ENCODE assay signal across 15 cellular contexts in the genomic region with DNA sequence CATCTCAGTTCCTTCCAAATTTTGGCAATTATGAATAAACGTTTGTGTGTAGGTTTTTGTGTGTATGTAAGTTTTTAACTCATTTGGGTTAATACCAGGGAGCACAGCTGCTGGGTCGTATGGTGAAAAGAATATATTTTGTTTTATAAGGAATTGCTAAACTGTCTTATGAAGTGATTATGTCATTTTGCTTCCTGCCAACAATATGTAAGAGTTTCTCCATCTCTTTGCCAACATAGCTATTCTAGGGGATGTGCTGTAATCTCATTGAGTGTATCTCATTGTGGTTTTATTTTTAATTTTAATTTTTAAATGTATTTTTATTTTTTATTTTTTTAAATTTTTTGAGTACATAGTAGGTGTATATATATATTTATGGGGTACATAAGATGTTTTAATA. TPM values are rescaled to one million over a fixed set of nuclear protein-coding genes. Genes with fewer than 3 reads are reported as not detected.
DNase-seq lines count a peak whose midpoint lies in the region; ATAC-seq and TF ChIP-seq lines count a peak whose summit lies in the region.
"Had no signal": no experiment of that assay in that cellular context is flagged by ENCODE, and none has a peak within 500 bp of the region (broad histone marks: within the 10 kb centered on the region; RNA-seq: fewer than 3 reads in every experiment).

No MANE protein-coding gene starts in this region.

- peaks cover 37 to 76% of the 10 kb centered on the region in 2 donors for H3K36me3 Mint-ChIP-seq in CD14-positive monocyte

- ATAC-seq in HG03175 (IDR thresholded peaks at IDR 0.05; ENCODE audit: unreplicated experiment): no peak
- no peak for ATAC-seq in GM19397 (IDR thresholded peaks at IDR 0.05; ENCODE audit: unreplicated experiment)
- no peak for ATAC-seq in HG02981 (IDR thresholded peaks at IDR 0.05; ENCODE audit: unreplicated experiment)

- peak overlapping the region in 1 of 2 donors; percentile 64 for H3K4me3 Mint-ChIP-seq in CD14-positive monocyte
- H3K4me3 Mint-ChIP-seq: HFFc6 had no signal

- H3K4me1 Mint-ChIP-seq in CD14-positive monocyte: peaks cover 38% of the 10 kb centered on the region

- peak overlapping the region; percentile 56 for H3K27ac ChIP-seq in HL-60 (replicated peaks)

- H3K27me3 ChIP-seq in HL-60 (ENCODE audit: insufficient read depth, poor library complexity, severe bottlenecking): no peaks in the 10 kb centered on the region

- no peaks in the 10 kb centered on the region for H3K27me3 Mint-ChIP-seq in CD14-positive monocyte (ENCODE audit: low read depth in 3 of 3)
- H3K27me3 Mint-ChIP-seq: CD4-positive, alpha-beta memory T cell had no signal

- H3K4me3 ChIP-seq in HL-60 (replicated peaks; ENCODE audit: insufficient read depth, low read length): no peak overlapping the region
- H3K4me3 ChIP-seq in cardiac fibroblast (replicated peaks in 1 of 2; ENCODE audit: low read depth in 2 of 2, low read length in 2 of 2): no peak overlapping the region

- peak overlapping the region; percentile 68 to 94 (median 86) for H3K27ac Mint-ChIP-seq in CD14-positive monocyte
- H3K27ac Mint-ChIP-seq: HFFc6 had no signal

- DNase-seq in CD14-positive monocyte (ENCODE audit: low spot score) (no peak), HL-60 (ENCODE audit: low read depth in 1 of 2, low spot score in 1 of 2) (peak in 1 of 2 experiments; percentile 58), cardiac fibroblast (ENCODE audit: low read depth in 2 of 2) (peak; percentile 37), iris pigment epithelial cell (ENCODE audit: low read depth) (peak; percentile 54), cardiac septum (ENCODE audit: low spot score) (no peak)
- DNase-seq: CD4-positive, alpha-beta memory T cell; HFFc6; NCI-H1436; NCI-H2029 treated with DMSO at 0.1 percent for 48 hours; NCI-H2171 treated with DMSO at 0.1 percent for 48 hours; NCI-H446 treated with DMSO at 0.1 percent for 48 hours; NK-92 treated with Interleukin-12 subunit alpha and Interleukin-12 subunit beta, amount 100 ng/mL, for 24 hours had no signal

- intact Hi-C loops in CD14-positive monocyte (cut with micrococcal nuclease) (no loop called here), cardiac septum (cut with DNase I) (no loop called here)

- TF ChIP-seq CTCF in CD14-positive monocyte (IDR thresholded peaks at IDR 0.05) (no peak), HL-60 (IDR thresholded peaks at IDR 0.05; ENCODE audit: insufficient read depth, low read length) (no peak), cardiac fibroblast (IDR thresholded peaks at IDR 0.05; ENCODE audit: low read depth, low read length) (no peak)

- peaks cover 0 to 11% (median 7%) of the 10 kb centered on the region in 7 donors for H3K9me3 Mint-ChIP-seq in CD14-positive monocyte
- H3K9me3 Mint-ChIP-seq: HFFc6 had no signal

RNA-seq across cellular contexts. Expression of a gene that starts 27.3 kb away (rescaled TPM):
- 10 to 100 TPM; 53.0 to 67.8 TPM for polyA plus RNA-seq in CD14-positive monocyte
- total RNA-seq in cardiac septum: 69.9 TPM

RNA-seq across cellular contexts. Expression of a gene that starts 37.3 kb away (rescaled TPM):
- 100 to 1,000 TPM; 144 to 147 TPM for polyA plus RNA-seq in CD14-positive monocyte
- 174 TPM for total RNA-seq in cardiac septum

Comparison
In these comparisons a context has a peak if more than half of its experiments do, and no peak if none do; other contexts are left out.
1. DNase-seq: peak in cardiac fibroblast (2 of 2) and iris pigment epithelial cell (single experiment); none in CD14-positive monocyte (single experiment) and cardiac septum (single experiment).